1 cellular context compared by ENCODE assay signal in the genomic region with DNA sequence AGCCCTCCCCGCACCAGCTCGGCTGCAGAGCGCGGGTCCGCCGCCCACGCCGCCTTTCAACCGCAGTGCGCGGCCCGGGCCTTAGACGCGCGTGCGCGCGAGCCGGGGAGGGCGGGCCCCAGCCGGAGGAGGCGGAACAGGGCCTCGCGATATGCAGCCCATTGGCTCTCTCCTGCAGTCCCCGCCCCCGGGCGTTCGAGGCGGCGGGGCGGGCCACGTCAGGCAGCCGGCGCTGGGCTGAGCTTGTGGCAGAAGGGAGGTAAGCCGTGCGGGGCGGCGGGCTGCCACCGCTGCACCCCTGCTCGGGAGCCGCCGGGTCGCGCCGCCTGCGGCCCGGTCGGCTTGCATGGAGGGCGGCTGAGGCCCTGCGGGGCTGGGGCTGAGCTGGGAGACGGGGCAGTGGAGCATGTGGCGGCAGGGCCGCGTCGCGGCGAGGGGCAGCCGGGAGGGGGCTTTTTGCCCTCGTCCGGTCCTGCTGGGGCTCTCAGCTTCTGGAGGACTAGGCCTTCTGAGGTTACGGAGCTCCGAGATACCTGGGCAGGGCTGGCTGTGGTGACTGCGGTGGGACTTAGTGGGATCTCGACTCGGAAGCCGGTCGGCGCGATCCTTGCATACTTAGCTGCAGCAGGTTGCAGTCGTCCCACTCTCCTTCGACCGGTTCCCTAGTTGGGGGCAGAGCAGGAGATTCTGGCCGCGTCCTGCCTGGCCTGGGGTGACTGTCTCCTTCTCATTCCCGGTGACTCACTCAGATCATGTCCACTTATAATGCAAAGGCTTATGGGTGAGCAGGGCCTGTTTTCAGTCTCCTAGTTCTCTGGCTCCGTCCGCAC.
TF ChIP-seq lines count a peak whose summit lies in the region.

A gene with protein sequence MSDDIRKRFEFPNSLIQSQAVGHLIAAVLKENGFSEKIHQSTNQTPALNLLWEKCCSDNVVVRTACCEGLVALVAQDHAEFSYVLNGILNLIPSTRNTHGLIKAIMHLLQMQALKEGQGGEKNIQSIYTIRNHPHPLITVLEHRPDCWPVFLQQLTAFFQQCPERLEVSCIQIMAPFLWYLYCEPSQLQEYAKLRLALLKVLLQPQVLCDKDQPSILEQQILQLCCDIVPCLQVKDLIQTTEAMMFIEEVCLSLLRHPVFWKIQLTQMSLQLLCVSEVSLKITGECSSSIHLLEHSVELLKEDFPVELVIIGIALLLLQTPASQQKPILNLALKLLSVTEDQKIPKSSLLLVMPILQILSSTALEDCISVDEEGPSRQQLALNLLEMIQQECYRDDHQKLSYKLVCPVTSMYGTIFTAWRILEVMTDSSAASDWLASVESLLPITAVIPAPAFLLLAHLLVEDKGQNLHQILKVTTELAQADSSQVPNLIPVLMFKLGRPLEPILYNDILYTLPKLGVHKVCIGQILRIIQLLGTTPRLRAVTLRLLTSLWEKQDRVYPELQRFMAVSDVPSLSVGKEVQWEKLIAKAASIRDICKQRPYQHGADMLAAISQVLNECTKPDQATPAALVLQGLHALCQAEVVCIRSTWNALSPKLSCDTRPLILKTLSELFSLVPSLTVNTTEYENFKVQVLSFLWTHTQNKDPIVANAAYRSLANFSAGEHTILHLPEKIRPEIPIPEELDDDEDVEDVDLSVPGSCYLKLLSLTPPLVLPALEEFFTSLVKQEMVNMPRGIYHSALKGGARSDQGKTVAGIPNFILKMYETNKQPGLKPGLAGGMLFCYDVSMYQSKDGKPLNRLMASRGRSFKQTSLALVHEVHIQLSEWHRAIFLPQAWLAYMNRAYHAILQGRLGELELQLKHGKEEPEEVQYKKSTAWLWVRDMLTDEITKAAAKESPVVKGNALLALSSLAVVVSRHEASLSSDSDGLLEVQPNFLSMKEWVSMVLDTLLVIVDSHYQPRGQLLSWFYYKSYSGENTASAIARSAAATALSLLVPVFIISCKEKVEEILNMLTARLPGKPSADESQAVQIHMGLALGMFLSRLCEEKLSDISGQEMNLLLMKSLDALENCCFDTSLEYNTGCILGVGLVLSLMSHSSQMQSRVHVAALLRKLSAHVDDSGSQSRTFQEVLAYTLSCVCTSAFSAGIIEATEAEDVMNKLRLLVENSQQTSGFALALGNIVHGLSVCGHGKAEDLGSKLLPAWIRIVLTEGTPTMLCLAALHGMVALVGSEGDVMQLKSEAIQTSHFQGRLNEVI (N-terminal part only) (plus strand): TSS at position 225 of the 830 bp plus-strand sequence. CDS start 31,095 bp downstream, outside the sequence.

TF ChIP-seq in HepG2, 621 proteins besides CTCF, POLR2A, EP300 and RAD21 (continued from another document and continues in another):
- TF ChIP-seq, protein P1, sequence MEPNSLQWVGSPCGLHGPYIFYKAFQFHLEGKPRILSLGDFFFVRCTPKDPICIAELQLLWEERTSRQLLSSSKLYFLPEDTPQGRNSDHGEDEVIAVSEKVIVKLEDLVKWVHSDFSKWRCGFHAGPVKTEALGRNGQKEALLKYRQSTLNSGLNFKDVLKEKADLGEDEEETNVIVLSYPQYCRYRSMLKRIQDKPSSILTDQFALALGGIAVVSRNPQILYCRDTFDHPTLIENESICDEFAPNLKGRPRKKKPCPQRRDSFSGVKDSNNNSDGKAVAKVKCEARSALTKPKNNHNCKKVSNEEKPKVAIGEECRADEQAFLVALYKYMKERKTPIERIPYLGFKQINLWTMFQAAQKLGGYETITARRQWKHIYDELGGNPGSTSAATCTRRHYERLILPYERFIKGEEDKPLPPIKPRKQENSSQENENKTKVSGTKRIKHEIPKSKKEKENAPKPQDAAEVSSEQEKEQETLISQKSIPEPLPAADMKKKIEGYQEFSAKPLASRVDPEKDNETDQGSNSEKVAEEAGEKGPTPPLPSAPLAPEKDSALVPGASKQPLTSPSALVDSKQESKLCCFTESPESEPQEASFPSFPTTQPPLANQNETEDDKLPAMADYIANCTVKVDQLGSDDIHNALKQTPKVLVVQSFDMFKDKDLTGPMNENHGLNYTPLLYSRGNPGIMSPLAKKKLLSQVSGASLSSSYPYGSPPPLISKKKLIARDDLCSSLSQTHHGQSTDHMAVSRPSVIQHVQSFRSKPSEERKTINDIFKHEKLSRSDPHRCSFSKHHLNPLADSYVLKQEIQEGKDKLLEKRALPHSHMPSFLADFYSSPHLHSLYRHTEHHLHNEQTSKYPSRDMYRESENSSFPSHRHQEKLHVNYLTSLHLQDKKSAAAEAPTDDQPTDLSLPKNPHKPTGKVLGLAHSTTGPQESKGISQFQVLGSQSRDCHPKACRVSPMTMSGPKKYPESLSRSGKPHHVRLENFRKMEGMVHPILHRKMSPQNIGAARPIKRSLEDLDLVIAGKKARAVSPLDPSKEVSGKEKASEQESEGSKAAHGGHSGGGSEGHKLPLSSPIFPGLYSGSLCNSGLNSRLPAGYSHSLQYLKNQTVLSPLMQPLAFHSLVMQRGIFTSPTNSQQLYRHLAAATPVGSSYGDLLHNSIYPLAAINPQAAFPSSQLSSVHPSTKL (CRISPR knock-in tag; IDR thresholded peaks at IDR 0.05) = peak; percentile 15; the same call in 1 of the 2 replicates
- TF ChIP-seq RBFOX2 (IDR thresholded peaks at IDR 0.05; ENCODE audit: low read depth, low read length) = peak; percentile 99
- TF ChIP-seq, protein P2, sequence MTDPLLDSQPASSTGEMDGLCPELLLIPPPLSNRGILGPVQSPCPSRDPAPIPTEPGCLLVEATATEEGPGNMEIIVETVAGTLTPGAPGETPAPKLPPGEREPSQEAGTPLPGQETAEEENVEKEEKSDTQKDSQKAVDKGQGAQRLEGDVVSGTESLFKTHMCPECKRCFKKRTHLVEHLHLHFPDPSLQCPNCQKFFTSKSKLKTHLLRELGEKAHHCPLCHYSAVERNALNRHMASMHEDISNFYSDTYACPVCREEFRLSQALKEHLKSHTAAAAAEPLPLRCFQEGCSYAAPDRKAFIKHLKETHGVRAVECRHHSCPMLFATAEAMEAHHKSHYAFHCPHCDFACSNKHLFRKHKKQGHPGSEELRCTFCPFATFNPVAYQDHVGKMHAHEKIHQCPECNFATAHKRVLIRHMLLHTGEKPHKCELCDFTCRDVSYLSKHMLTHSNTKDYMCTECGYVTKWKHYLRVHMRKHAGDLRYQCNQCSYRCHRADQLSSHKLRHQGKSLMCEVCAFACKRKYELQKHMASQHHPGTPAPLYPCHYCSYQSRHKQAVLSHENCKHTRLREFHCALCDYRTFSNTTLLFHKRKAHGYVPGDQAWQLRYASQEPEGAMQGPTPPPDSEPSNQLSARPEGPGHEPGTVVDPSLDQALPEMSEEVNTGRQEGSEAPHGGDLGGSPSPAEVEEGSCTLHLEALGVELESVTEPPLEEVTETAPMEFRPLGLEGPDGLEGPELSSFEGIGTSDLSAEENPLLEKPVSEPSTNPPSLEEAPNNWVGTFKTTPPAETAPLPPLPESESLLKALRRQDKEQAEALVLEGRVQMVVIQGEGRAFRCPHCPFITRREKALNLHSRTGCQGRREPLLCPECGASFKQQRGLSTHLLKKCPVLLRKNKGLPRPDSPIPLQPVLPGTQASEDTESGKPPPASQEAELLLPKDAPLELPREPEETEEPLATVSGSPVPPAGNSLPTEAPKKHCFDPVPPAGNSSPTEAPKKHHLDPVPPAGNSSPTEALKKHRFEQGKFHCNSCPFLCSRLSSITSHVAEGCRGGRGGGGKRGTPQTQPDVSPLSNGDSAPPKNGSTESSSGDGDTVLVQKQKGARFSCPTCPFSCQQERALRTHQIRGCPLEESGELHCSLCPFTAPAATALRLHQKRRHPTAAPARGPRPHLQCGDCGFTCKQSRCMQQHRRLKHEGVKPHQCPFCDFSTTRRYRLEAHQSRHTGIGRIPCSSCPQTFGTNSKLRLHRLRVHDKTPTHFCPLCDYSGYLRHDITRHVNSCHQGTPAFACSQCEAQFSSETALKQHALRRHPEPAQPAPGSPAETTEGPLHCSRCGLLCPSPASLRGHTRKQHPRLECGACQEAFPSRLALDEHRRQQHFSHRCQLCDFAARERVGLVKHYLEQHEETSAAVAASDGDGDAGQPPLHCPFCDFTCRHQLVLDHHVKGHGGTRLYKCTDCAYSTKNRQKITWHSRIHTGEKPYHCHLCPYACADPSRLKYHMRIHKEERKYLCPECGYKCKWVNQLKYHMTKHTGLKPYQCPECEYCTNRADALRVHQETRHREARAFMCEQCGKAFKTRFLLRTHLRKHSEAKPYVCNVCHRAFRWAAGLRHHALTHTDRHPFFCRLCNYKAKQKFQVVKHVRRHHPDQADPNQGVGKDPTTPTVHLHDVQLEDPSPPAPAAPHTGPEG (CRISPR knock-in tag; IDR thresholded peaks at IDR 0.05) = 0 out of 2 replicates have a peak, but pooled peaks have one; percentile 63
- TF ChIP-seq NR1H2 (CRISPR knock-in tag; IDR thresholded peaks at IDR 0.05; ENCODE audit: borderline replicate concordance, low read depth) = no peak
- TF ChIP-seq, protein P3, sequence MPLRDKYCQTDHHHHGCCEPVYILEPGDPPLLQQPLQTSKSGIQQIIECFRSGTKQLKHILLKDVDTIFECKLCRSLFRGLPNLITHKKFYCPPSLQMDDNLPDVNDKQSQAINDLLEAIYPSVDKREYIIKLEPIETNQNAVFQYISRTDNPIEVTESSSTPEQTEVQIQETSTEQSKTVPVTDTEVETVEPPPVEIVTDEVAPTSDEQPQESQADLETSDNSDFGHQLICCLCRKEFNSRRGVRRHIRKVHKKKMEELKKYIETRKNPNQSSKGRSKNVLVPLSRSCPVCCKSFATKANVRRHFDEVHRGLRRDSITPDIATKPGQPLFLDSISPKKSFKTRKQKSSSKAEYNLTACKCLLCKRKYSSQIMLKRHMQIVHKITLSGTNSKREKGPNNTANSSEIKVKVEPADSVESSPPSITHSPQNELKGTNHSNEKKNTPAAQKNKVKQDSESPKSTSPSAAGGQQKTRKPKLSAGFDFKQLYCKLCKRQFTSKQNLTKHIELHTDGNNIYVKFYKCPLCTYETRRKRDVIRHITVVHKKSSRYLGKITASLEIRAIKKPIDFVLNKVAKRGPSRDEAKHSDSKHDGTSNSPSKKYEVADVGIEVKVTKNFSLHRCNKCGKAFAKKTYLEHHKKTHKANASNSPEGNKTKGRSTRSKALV (CRISPR knock-in tag; IDR thresholded peaks at IDR 0.05) = peak; percentile 57; the same call in 1 of the 2 replicates
- TF ChIP-seq ZNF234 (CRISPR knock-in tag; conservative IDR thresholded peaks at IDR 0.05) = no peak
- no peak for TF ChIP-seq TCF7L2 (IDR thresholded peaks at IDR 0.05; ENCODE audit: low read depth, low read length)
- TF ChIP-seq POLR2AphosphoS2 (IDR thresholded peaks at IDR 0.05; ENCODE audit: low read depth, low read length) = no peak
- TF ChIP-seq, protein P4, sequence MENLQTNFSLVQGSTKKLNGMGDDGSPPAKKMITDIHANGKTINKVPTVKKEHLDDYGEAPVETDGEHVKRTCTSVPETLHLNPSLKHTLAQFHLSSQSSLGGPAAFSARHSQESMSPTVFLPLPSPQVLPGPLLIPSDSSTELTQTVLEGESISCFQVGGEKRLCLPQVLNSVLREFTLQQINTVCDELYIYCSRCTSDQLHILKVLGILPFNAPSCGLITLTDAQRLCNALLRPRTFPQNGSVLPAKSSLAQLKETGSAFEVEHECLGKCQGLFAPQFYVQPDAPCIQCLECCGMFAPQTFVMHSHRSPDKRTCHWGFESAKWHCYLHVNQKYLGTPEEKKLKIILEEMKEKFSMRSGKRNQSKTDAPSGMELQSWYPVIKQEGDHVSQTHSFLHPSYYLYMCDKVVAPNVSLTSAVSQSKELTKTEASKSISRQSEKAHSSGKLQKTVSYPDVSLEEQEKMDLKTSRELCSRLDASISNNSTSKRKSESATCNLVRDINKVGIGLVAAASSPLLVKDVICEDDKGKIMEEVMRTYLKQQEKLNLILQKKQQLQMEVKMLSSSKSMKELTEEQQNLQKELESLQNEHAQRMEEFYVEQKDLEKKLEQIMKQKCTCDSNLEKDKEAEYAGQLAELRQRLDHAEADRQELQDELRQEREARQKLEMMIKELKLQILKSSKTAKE (CRISPR knock-in tag; IDR thresholded peaks at IDR 0.05; ENCODE audit: borderline replicate concordance) = no peak; the same call in 1 of the 2 replicates
- no peak; the same call in 1 of the 2 replicates for TF ChIP-seq ZNF619 (CRISPR knock-in tag; IDR thresholded peaks at IDR 0.05)
- TF ChIP-seq KDM2A (CRISPR knock-in tag; IDR thresholded peaks at IDR 0.05; ENCODE audit: borderline replicate concordance, low read depth) = peak; percentile 49
- TF ChIP-seq, protein P5, sequence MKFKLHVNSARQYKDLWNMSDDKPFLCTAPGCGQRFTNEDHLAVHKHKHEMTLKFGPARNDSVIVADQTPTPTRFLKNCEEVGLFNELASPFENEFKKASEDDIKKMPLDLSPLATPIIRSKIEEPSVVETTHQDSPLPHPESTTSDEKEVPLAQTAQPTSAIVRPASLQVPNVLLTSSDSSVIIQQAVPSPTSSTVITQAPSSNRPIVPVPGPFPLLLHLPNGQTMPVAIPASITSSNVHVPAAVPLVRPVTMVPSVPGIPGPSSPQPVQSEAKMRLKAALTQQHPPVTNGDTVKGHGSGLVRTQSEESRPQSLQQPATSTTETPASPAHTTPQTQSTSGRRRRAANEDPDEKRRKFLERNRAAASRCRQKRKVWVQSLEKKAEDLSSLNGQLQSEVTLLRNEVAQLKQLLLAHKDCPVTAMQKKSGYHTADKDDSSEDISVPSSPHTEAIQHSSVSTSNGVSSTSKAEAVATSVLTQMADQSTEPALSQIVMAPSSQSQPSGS (CRISPR knock-in tag; IDR thresholded peaks at IDR 0.05) = peak; percentile 40; the same call in 1 of the 2 replicates
- TF ChIP-seq ZSCAN31 (CRISPR knock-in tag; IDR thresholded peaks at IDR 0.05; ENCODE audit: low read depth) = peak; percentile 97
- no peak; the same call in 1 of the 2 replicates for TF ChIP-seq ZNF263 (CRISPR knock-in tag; IDR thresholded peaks at IDR 0.05)
- TF ChIP-seq TP53 (CRISPR knock-in tag; conservative IDR thresholded peaks at IDR 0.05) = no peak; the same call in 1 of the 2 replicates
- no peak for TF ChIP-seq CBX2 (IDR thresholded peaks at IDR 0.05; ENCODE audit: low read depth, low read length)
- TF ChIP-seq CBX2 (CRISPR knock-in tag; IDR thresholded peaks at IDR 0.05; ENCODE audit: low read depth) = 0 out of 2 replicates have a peak, but pooled peaks have one; percentile 73
- TF ChIP-seq SMAD1 (CRISPR knock-in tag; IDR thresholded peaks at IDR 0.05; ENCODE audit: borderline replicate concordance, low read depth) = 0 out of 2 replicates have a peak, but pooled peaks have one; percentile 79
- peak; percentile 65; the same call in 1 of the 2 replicates for TF ChIP-seq ZSCAN29 (CRISPR knock-in tag; conservative IDR thresholded peaks at IDR 0.05)
- TF ChIP-seq ZNF703 (CRISPR knock-in tag; IDR thresholded peaks at IDR 0.05; ENCODE audit: borderline replicate concordance) = peak; percentile 70; the same call in 1 of the 2 replicates
- TF ChIP-seq, protein P6, sequence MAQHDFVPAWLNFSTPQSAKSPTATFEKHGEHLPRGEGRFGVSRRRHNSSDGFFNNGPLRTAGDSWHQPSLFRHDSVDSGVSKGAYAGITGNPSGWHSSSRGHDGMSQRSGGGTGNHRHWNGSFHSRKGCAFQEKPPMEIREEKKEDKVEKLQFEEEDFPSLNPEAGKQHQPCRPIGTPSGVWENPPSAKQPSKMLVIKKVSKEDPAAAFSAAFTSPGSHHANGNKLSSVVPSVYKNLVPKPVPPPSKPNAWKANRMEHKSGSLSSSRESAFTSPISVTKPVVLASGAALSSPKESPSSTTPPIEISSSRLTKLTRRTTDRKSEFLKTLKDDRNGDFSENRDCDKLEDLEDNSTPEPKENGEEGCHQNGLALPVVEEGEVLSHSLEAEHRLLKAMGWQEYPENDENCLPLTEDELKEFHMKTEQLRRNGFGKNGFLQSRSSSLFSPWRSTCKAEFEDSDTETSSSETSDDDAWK (CRISPR knock-in tag; IDR thresholded peaks at IDR 0.05) = no peak
- peak; percentile 27; the same call in 1 of the 2 replicates for TF ChIP-seq CREB1 (IDR thresholded peaks at IDR 0.05)
- TF ChIP-seq CREB1 (CRISPR knock-in tag; IDR thresholded peaks at IDR 0.05) = no peak
- TF ChIP-seq KAT7 (CRISPR knock-in tag; IDR thresholded peaks at IDR 0.05; ENCODE audit: borderline replicate concordance) = peak; percentile 91
- 0 out of 2 replicates have a peak, but pooled peaks have one; percentile 48 for TF ChIP-seq EEA1 (CRISPR knock-in tag; IDR thresholded peaks at IDR 0.05; ENCODE audit: borderline replicate concordance)
- peak; percentile 27 for TF ChIP-seq BCL6 (CRISPR knock-in tag; IDR thresholded peaks at IDR 0.05)
